ENCODE assay signal across 8 cellular contexts in the genomic region with DNA sequence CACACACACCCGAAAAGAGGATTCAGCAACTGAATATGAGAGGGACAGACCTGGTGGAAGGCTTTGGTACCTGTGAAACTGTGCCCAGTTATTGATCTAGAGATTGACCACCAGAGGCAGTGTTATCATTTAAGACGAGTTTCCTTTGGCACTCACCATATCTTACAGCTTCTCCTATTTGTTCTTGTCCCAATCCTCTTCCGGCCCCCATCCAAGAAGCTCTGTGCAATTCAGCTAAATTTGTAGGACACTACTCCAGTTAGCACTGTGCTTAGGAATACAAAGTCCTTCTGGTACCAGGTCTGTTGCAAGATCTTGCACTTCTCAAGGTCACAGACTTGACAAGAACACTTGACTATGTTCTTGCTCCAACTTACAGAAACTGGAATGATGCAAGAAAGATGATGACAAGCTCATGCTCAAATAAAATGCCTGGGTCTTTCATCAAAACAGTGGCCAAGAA. TPM values are rescaled to one million over a fixed set of nuclear protein-coding genes. Genes with fewer than 3 reads are reported as not detected.
A peak's percentile ranks its signal among the peaks of the same experiment; 100 is the strongest.
DNase-seq lines count a peak whose midpoint lies in the region; ATAC-seq and TF ChIP-seq lines count a peak whose summit lies in the region.

No MANE protein-coding gene starts in this region.

- intact Hi-C loops in mammary epithelial cell (cut with micrococcal nuclease): loop anchor here (1.0 kb wide), 3 partner anchors 119 to 232 kb away; no protein-coding TSS in a partner anchor

- no peaks in the 10 kb centered on the region for H3K36me3 Mint-ChIP-seq in memory B cell

- no peaks in the 10 kb centered on the region for H3K9me3 Mint-ChIP-seq in memory B cell

- peaks cover 4% of the 10 kb centered on the region for H3K27me3 Mint-ChIP-seq in memory B cell

- H3K9ac ChIP-seq in mammary epithelial cell (ENCODE audit: insufficient read depth, low read length): no peak overlapping the region

- dilution Hi-C loops in mammary epithelial cell (cut with HindIII; ENCODE audit: low sequenced_read_pairs): loop anchor here (25.0 kb wide), 1 partner anchor 205 kb away; no protein-coding TSS in a partner anchor

- peaks cover 4% of the 10 kb centered on the region for H3K4me1 Mint-ChIP-seq in memory B cell

- no peaks in the 10 kb centered on the region for H3K79me2 ChIP-seq in mammary epithelial cell (ENCODE audit: insufficient read depth, low read length)

- no peaks in the 10 kb centered on the region for H3K27me3 ChIP-seq in mammary epithelial cell (ENCODE audit: insufficient read depth, low read length)

- in situ Hi-C loops in mammary epithelial cell (cut with MboI; ENCODE audit: low sequenced_read_pairs in 2 of 2): no loop called here

- H2AFZ ChIP-seq in mammary epithelial cell (ENCODE audit: low read depth, low read length): peak overlapping the region; percentile 43

- H3K4me3 ChIP-seq in mammary epithelial cell (replicated peaks in 1 of 3; ENCODE audit: insufficient read depth in 1 of 3, low read depth in 2 of 3, low read length in 3 of 3): no peak overlapping the region

- DNase-seq in NOMO-1 treated with DMSO at 0.1 percent for 48 hours (lab: John Stamatoyannopoulos, UW; ENCODE audit: unreplicated experiment) (peak; percentile 32), NOMO-1 treated with dmso at 0.1 percent for 144 hours (lab: John Stamatoyannopoulos, UW; ENCODE audit: unreplicated experiment) (no peak), NCI-H1694 treated with DMSO at 0.1 percent for 48 hours (lab: John Stamatoyannopoulos, UW) (peak; percentile 6), mammary epithelial cell (peak; percentile 25), memory B cell (ENCODE audit: low spot score in 2 of 2) (peak in 1 of 2 donors; percentile 15), NCI-H774 (lab: John Stamatoyannopoulos, UW) (no peak)

- ATAC-seq in memory B cell (ENCODE audit: low read depth): peak; percentile 79
- ATAC-seq in HG03354 (IDR thresholded peaks at IDR 0.05; ENCODE audit: poor library complexity, severe bottlenecking, unreplicated experiment): no peak
- no peak for ATAC-seq in HG02798 (IDR thresholded peaks at IDR 0.05; ENCODE audit: poor library complexity, unreplicated experiment)

- no peaks in the 10 kb centered on the region for H4K20me1 ChIP-seq in mammary epithelial cell (ENCODE audit: insufficient read depth, low read length)

- H3K4me2 ChIP-seq in mammary epithelial cell (ENCODE audit: insufficient read depth, low read depth, low read length): no peak overlapping the region

- no peak overlapping the region for H3K27ac ChIP-seq in mammary epithelial cell (ENCODE audit: insufficient read depth, low read depth, low read length)

- 34% methylated on average over 3 of the region's 3 CpGs for WGBS in mammary epithelial cell (ENCODE audit: low coverage, missing lambda C conversion rate)

- H3K36me3 ChIP-seq in mammary epithelial cell (ENCODE audit: insufficient read depth, low read length): no peaks in the 10 kb centered on the region

- H3K4me1 ChIP-seq in mammary epithelial cell (ENCODE audit: insufficient read depth, low read length): peaks cover 6% of the 10 kb centered on the region

- no peak overlapping the region for H3K27ac Mint-ChIP-seq in memory B cell

- H3K4me3 Mint-ChIP-seq in memory B cell: no peak overlapping the region

- CTCF ChIA-PET in mammary epithelial cell (lab: Charles Lee; ENCODE audit: low non-redundant PET): interaction anchor here (0.6 to 0.7 kb wide), 2 partner anchors 162 to 220 kb away, joined by 4 to 5 read pairs; no protein-coding TSS in a partner anchor

- no peaks in the 10 kb centered on the region for H3K9me3 ChIP-seq in mammary epithelial cell (replicated peaks; ENCODE audit: insufficient read depth, low read length)

- peak; percentile 42 to 54 for TF ChIP-seq CTCF in mammary epithelial cell (conservative IDR thresholded peaks at IDR 0.05 in 1 of 2, IDR thresholded peaks at IDR 0.05 in 1 of 2; ENCODE audit: extremely low read depth in 1 of 2, insufficient read depth in 1 of 2, low read depth in 1 of 2, low read length in 2 of 2)

- no TSS peak for BruUV-seq in mammary epithelial cell (replicated peaks; lab: Mats Ljungman, UMichigan)

RNA-seq across cellular contexts. Expression of gene CRIPT, which starts 40.1 kb away (rescaled TPM):
- 10 to 100 TPM in 1 of 2 donors, 1 to 10 TPM in 1; 8.3 to 13.7 TPM for total RNA-seq in mammary epithelial cell
- polyA plus RNA-seq in mammary epithelial cell: 4.5 TPM
- polyA minus RNA-seq in mammary epithelial cell: 4.0 TPM

RNA-seq across cellular contexts. Expression of gene PIGF, which starts 40.2 kb away (rescaled TPM):
- total RNA-seq in mammary epithelial cell: 10 to 100 TPM; 23.4 to 24.2 TPM
- polyA plus RNA-seq in mammary epithelial cell: 23.3 TPM
- 35.3 TPM for polyA minus RNA-seq in mammary epithelial cell

RNA-seq across cellular contexts. Expression of gene SOCS5, which starts 42.0 kb away (rescaled TPM):
- 10 to 100 TPM in 1 of 2 donors, 1 to 10 TPM in 1; 9.3 to 21.5 TPM for total RNA-seq in mammary epithelial cell
- polyA plus RNA-seq in mammary epithelial cell: 6.7 TPM
- 14.8 TPM for polyA minus RNA-seq in mammary epithelial cell

Comparison
In these comparisons a context has a peak if more than half of its experiments do, and no peak if none do; other contexts are left out.
1. DNase-seq: peak in NOMO-1 treated with DMSO at 0.1 percent for 48 hours (single experiment), NCI-H1694 treated with DMSO at 0.1 percent for 48 hours (single experiment) and mammary epithelial cell (single experiment); none in NOMO-1 treated with dmso at 0.1 percent for 144 hours (single experiment) and NCI-H774 (single experiment).